In the genomic region with DNA sequence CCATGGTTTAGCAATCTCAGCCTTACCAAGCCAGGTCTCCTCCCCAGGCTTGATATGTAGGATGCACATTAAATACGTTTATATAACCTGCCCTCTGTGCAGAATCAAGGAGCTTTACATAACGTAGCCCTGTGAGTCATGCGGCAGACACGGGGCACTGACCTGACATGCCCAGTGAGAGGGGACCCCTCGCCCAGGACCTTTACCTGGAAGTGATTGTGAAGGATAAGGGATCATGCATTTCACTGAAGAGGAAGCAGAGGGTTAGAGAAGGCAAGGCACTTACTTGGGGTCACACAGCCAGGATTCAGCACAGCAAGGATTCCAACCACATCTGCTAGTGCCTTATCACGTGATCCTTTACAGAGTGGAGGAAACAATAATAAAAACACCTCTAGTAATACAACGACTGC, we compare ENCODE assay signal across 9 cellular contexts. TPM values are rescaled to one million over a fixed set of nuclear protein-coding genes. Genes with fewer than 3 reads are reported as not detected.
DNase-seq lines count a peak whose midpoint lies in the region; ATAC-seq and TF ChIP-seq lines count a peak whose summit lies in the region.
"Had no signal": no experiment of that assay in that cellular context is flagged by ENCODE, and none has a peak within 500 bp of the region (broad histone marks: within the 10 kb centered on the region; RNA-seq: fewer than 3 reads in every experiment).

No MANE protein-coding gene starts in this region.

- H3K4me1 ChIP-seq in CD8-positive, alpha-beta T cell (ENCODE audit: insufficient read depth, low read length), result peaks cover 33% of the 10 kb centered on the region
- peaks cover 39% of the 10 kb centered on the region for H3K4me1 ChIP-seq in Karpas-422 (ENCODE audit: low read length)

- DNase-seq in CD8-positive, alpha-beta T cell, result no peak
- DNase-seq in Karpas-422 (no peak), natural killer cell (peak; percentile 46), iPS-NIHi7 (ENCODE audit: extremely low spot score) (no peak), cerebellar nuclear complex (lab: John Stamatoyannopoulos, UW) (no peak)
- DNase-seq in central memory CD8-positive, alpha-beta T cell (ENCODE audit: low spot score in 2 of 2), result no peak
- DNase-seq: NCI-H1092 had no signal

- H3K4me2 ChIP-seq in Karpas-422 (ENCODE audit: low read depth, low read length, poor library complexity, severe bottlenecking), result peak overlapping the region; percentile 88

- peaks cover 10% of the 10 kb centered on the region; the same call in 1 of the 2 replicates for H3K79me2 ChIP-seq in Karpas-422 (ENCODE audit: low read length)

- no peak for TF ChIP-seq CTCF in CD8-positive, alpha-beta T cell (IDR thresholded peaks at IDR 0.05)
- no peak for TF ChIP-seq CTCF in natural killer cell (IDR thresholded peaks at IDR 0.05)

- no peaks in the 10 kb centered on the region for H3K27me3 ChIP-seq in CD8-positive, alpha-beta T cell (ENCODE audit: insufficient read depth, low read length)
- 0 out of 2 replicates have a peak, but pooled peaks cover 3% of the 10 kb centered on the region for H3K27me3 ChIP-seq in Karpas-422 (ENCODE audit: low read length)

- intact Hi-C loops in CD8-positive, alpha-beta T cell (cut with DNase I, micrococcal nuclease), result no loop called here
- intact Hi-C loops in natural killer cell (cut with micrococcal nuclease), result no loop called here

- no peaks in the 10 kb centered on the region for H3K27me3 Mint-ChIP-seq in CD8-positive, alpha-beta T cell (ENCODE audit: low read depth)
- no peaks in the 10 kb centered on the region for H3K27me3 Mint-ChIP-seq in central memory CD8-positive, alpha-beta T cell
- H3K27me3 Mint-ChIP-seq in natural killer cell (ENCODE audit: low read depth in 2 of 2), result no peaks in the 10 kb centered on the region

- no peak overlapping the region for H3K4me3 ChIP-seq in CD8-positive, alpha-beta T cell (ENCODE audit: low read depth, low read length)
- H3K4me3 ChIP-seq in Karpas-422 (ENCODE audit: low read length), result peak overlapping the region; percentile 85; the same call in 1 of the 2 replicates

- ATAC-seq in CD8-positive, alpha-beta T cell, result no peak
- no peak for ATAC-seq in central memory CD8-positive, alpha-beta T cell (replicated peaks; ENCODE audit: extremely low read depth, poor library complexity, severe bottlenecking)
- ATAC-seq in natural killer cell, result peak in 1 of 3 donors; percentile 1
- no peak for ATAC-seq in HG03280 (IDR thresholded peaks at IDR 0.05; ENCODE audit: unreplicated experiment)
- no peak for ATAC-seq in GM19452 (IDR thresholded peaks at IDR 0.05; ENCODE audit: unreplicated experiment)

- peak overlapping the region; percentile 86 for H3K9ac ChIP-seq in Karpas-422 (ENCODE audit: low read length)

- CTCF ChIA-PET in CD8-positive, alpha-beta T cell (lab: Charles Lee), result interaction anchor here (1.1 to 3.9 kb wide), 6 partner anchors 9 to 37 kb away, joined by 3 to 29 read pairs (median 8); a partner anchor contains a TSS

- H2AFZ ChIP-seq in Karpas-422 (ENCODE audit: low read length), result no peak overlapping the region

- H3K36me3 Mint-ChIP-seq in CD8-positive, alpha-beta T cell, result peaks cover 2% of the 10 kb centered on the region
- peaks cover 44% of the 10 kb centered on the region for H3K36me3 Mint-ChIP-seq in central memory CD8-positive, alpha-beta T cell (ENCODE audit: insufficient read depth)
- no peaks in the 10 kb centered on the region for H3K36me3 Mint-ChIP-seq in natural killer cell

- H3K27ac ChIP-seq in CD8-positive, alpha-beta T cell (ENCODE audit: low read depth, low read length), result no peak overlapping the region
- no peak overlapping the region for H3K27ac ChIP-seq in Karpas-422 (ENCODE audit: low read length)

- no peaks in the 10 kb centered on the region for H3K36me3 ChIP-seq in CD8-positive, alpha-beta T cell (ENCODE audit: insufficient read depth, low read length)
- H3K36me3 ChIP-seq in Karpas-422 (ENCODE audit: insufficient read depth, low read length), result no peaks in the 10 kb centered on the region

- H4K20me1 ChIP-seq in Karpas-422 (ENCODE audit: insufficient read depth, low read depth, low read length), result no peaks in the 10 kb centered on the region

- no peaks in the 10 kb centered on the region for H3K9me2 ChIP-seq in Karpas-422 (replicated peaks; ENCODE audit: insufficient read depth, low read length)

- no peaks in the 10 kb centered on the region for H3K9me3 ChIP-seq in CD8-positive, alpha-beta T cell (ENCODE audit: low read length)
- no peaks in the 10 kb centered on the region for H3K9me3 ChIP-seq in Karpas-422 (ENCODE audit: low read length)

- peak overlapping the region; percentile 64 for H3K4me3 Mint-ChIP-seq in CD8-positive, alpha-beta T cell
- peak overlapping the region; percentile 96 for H3K4me3 Mint-ChIP-seq in central memory CD8-positive, alpha-beta T cell
- H3K4me3 Mint-ChIP-seq in natural killer cell, result peak overlapping the region; percentile 89

- peak overlapping the region; percentile 77 for H3K27ac Mint-ChIP-seq in CD8-positive, alpha-beta T cell
- H3K27ac Mint-ChIP-seq in central memory CD8-positive, alpha-beta T cell (ENCODE audit: low read depth), result peak overlapping the region; percentile 100
- peak overlapping the region; percentile 99 to 100 for H3K27ac Mint-ChIP-seq in natural killer cell

- POLR2A ChIA-PET in CD8-positive, alpha-beta T cell (lab: Charles Lee), result interaction anchor here (0.7 to 2.5 kb wide), 5 partner anchors 10 to 42 kb away, joined by 3 to 17 read pairs (median 3); a partner anchor contains a TSS

- H3K9me3 Mint-ChIP-seq in CD8-positive, alpha-beta T cell, result no peaks in the 10 kb centered on the region
- H3K9me3 Mint-ChIP-seq in central memory CD8-positive, alpha-beta T cell, result no peaks in the 10 kb centered on the region
- no peaks in the 10 kb centered on the region for H3K9me3 Mint-ChIP-seq in natural killer cell

- peaks cover 53% of the 10 kb centered on the region for H3K4me1 Mint-ChIP-seq in CD8-positive, alpha-beta T cell (ENCODE audit: low read depth)
- peaks cover 68% of the 10 kb centered on the region for H3K4me1 Mint-ChIP-seq in central memory CD8-positive, alpha-beta T cell
- H3K4me1 Mint-ChIP-seq in natural killer cell, result peaks cover 71 to 78% of the 10 kb centered on the region in 2 donors

RNA-seq across cellular contexts. Expression of a gene that starts 18.9 kb away (rescaled TPM):
- 100 to 1,000 TPM; 625 to 631 TPM for total RNA-seq in CD8-positive, alpha-beta T cell
- 2.5 and 4.0 TPM in 2 replicates for total RNA-seq in Karpas-422 (2014; rRNA removed; shearing (Covaris generic); ENCODE audit: low replicate concordance)
- 1,000 to 10,000 TPM in 2 of 3 donors, 100 to 1,000 TPM in 1; 784 to 1,837 (median 1,121) TPM for total RNA-seq in natural killer cell

RNA-seq across cellular contexts. Expression of a gene that starts 25.2 kb away (rescaled TPM):
- total RNA-seq in CD8-positive, alpha-beta T cell, result 10 to 100 TPM; 28.7 to 31.5 TPM
- total RNA-seq in Karpas-422 (2014; rRNA removed; shearing (Covaris generic); ENCODE audit: low replicate concordance), result 121 and 175 TPM in 2 replicates
- 10 to 100 TPM; 46.8 to 55.2 (median 48.2) TPM for total RNA-seq in natural killer cell

RNA-seq across cellular contexts. Expression of a gene that starts 42.4 kb away (rescaled TPM):
- total RNA-seq in CD8-positive, alpha-beta T cell, result under 1 TPM; 0.27 to 0.44 TPM
- 6.6 and 10.5 TPM in 2 replicates for total RNA-seq in Karpas-422 (2014; rRNA removed; shearing (Covaris generic); ENCODE audit: low replicate concordance)
- 1 to 10 TPM in 1 of 3 donors, under 1 TPM in 2; 0.28 to 1.4 (median 0.45) TPM for total RNA-seq in natural killer cell

RNA-seq across cellular contexts. Expression of a gene that starts 44.0 kb away (rescaled TPM):
- total RNA-seq in CD8-positive, alpha-beta T cell, result 1 to 10 TPM; 2.5 to 3.6 TPM
- 1.0 and 1.1 TPM in 2 replicates for total RNA-seq in Karpas-422 (2014; rRNA removed; shearing (Covaris generic); ENCODE audit: low replicate concordance)
- 1 to 10 TPM; 5.6 to 7.4 (median 5.9) TPM for total RNA-seq in natural killer cell

RNA-seq across cellular contexts. Expression of a gene that starts 48.0 kb away (rescaled TPM):
- 1 to 10 TPM in 1 of 2 experiments, under 1 TPM in 1; 0.64 to 1.3 TPM for total RNA-seq in CD8-positive, alpha-beta T cell
- 3.1 and 4.6 TPM in 2 replicates for total RNA-seq in Karpas-422 (2014; rRNA removed; shearing (Covaris generic); ENCODE audit: low replicate concordance)
- total RNA-seq in natural killer cell, result 1 to 10 TPM; 1.9 to 5.5 (median 3.0) TPM

Comparison
In these comparisons a context has a peak if more than half of its experiments do, and no peak if none do; other contexts are left out.
1. RNA of a gene that starts 18.9 kb away (total RNA-seq): 784 to 1,837 TPM in natural killer cell and 625 to 631 TPM in CD8-positive, alpha-beta T cell; 2.5 to 4.0 TPM in Karpas-422; every median in the first group is over 100 times any median in the second.
2. Peak in every context shown above with its lines, with median percentiles within 50 percentile points of each other: H3K27ac Mint-ChIP-seq and H3K4me3 Mint-ChIP-seq.